In the genomic region with DNA sequence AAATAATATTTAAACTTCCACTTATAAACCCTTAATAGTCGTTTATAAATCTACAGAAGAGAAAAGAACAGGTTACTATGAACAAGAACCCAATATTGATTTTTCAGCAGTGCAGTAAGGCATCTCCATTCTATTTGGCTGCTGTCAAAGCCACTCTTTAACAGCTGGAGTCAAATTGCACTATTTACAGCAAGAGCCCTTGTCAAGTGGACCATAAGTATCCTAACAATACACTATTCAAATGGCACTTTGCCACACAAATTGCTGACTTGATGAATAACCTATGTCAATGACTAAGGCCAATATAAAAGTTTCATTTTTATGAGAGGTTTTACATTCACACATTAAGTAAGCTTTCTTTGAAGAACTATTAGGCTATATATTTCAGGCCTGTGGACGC, we compare ENCODE assay signal across 18 cellular contexts.
DNase-seq lines count a peak whose midpoint lies in the region; ATAC-seq and TF ChIP-seq lines count a peak whose summit lies in the region.
"Had no signal": no experiment of that assay in that cellular context is flagged by ENCODE, and none has a peak within 500 bp of the region (broad histone marks: within the 10 kb centered on the region; RNA-seq: fewer than 3 reads in every experiment).

No MANE protein-coding gene starts in this region.

- H3K9me3 ChIP-seq in tibial artery: no peaks in the 10 kb centered on the region
- H3K9me3 ChIP-seq: HAP-1 had no signal

- DNase-seq in DMS153 treated with DMSO at 0.1 percent for 48 hours (lab: John Stamatoyannopoulos, UW; ENCODE audit: unreplicated experiment): peak; percentile 81
- DNase-seq in NCI-H187 (lab: John Stamatoyannopoulos, UW): peak; percentile 46 to 83
- DNase-seq in NCI-H510A treated with DMSO at 0.1 percent for 48 hours (lab: John Stamatoyannopoulos, UW): peak; percentile 88
- no peak for DNase-seq in left colon
- DNase-seq in retina: no peak
- no peak for DNase-seq in NAMALWA (ENCODE audit: low spot score)
- no peak for DNase-seq in ureter (ENCODE audit: low spot score)
- no peak for DNase-seq in tibial artery
- DNase-seq: activated naive CD4-positive, alpha-beta T cell; effector memory CD8-positive, alpha-beta T cell; foreskin keratinocyte; mesendoderm; occipital lobe; stimulated activated naive CD8-positive, alpha-beta T cell treated with anti-CD3 and anti-CD28 coated beads, Interleukin-15, amount 100 ng/mL, for 72 hours had no signal

- no peaks in the 10 kb centered on the region for H3K36me3 ChIP-seq in tibial artery
- H3K36me3 ChIP-seq: HAP-1 had no signal

- no peaks in the 10 kb centered on the region for H3K4me1 ChIP-seq in tibial artery
- H3K4me1 ChIP-seq: foreskin keratinocyte, HAP-1 had no signal

- intact Hi-C loops in left colon (cut with DNase I, micrococcal nuclease): no loop called here
- intact Hi-C loops in tibial artery (cut with DNase I; ENCODE audit: low total_unique reads): no loop called here

- ATAC-seq in left colon: peak; percentile 65
- ATAC-seq: effector memory CD8-positive, alpha-beta T cell; foreskin keratinocyte; stimulated activated naive CD8-positive, alpha-beta T cell treated with anti-CD3 and anti-CD28 coated beads, Interleukin-15, amount 100 ng/mL, for 72 hours had no signal

- no peak overlapping the region for H3K27ac ChIP-seq in tibial artery
- H3K27ac ChIP-seq: foreskin keratinocyte, HL-60, skin epidermis, VCaP had no signal

- no peaks in the 10 kb centered on the region for H3K27me3 ChIP-seq in tibial artery
- H3K27me3 ChIP-seq: foreskin keratinocyte had no signal

- TF ChIP-seq CTCF in tibial artery (IDR thresholded peaks at IDR 0.05): no peak

- no peak overlapping the region for H3K4me3 ChIP-seq in tibial artery
- H3K4me3 ChIP-seq: HAP-1, skin epidermis had no signal

Comparison
In these comparisons a context has a peak if more than half of its experiments do, and no peak if none do; other contexts are left out.
1. DNase-seq: peak in DMS153 treated with DMSO at 0.1 percent for 48 hours (single experiment), NCI-H187 (2 of 2) and NCI-H510A treated with DMSO at 0.1 percent for 48 hours (single experiment); none in left colon (0 of 2), retina (single experiment), NAMALWA (single experiment), ureter (single experiment) and tibial artery (0 of 2).